13 cellular contexts compared by ENCODE assay signal in genomic region chr15:46365612-46366011, GRCh38.
DNase-seq lines count a peak whose midpoint lies in the region; ATAC-seq and TF ChIP-seq lines count a peak whose summit lies in the region.
"Had no signal": no experiment of that assay in that cellular context is flagged by ENCODE, and none has a peak within 500 bp of the region (broad histone marks: within the 10 kb centered on the region; RNA-seq: fewer than 3 reads in every experiment).

No MANE protein-coding gene starts in this region.

- H3K9me3 ChIP-seq in right atrium auricular region = no peaks in the 10 kb centered on the region

- ATAC-seq in Right ventricle myocardium superior (ENCODE audit: poor library complexity) = peak; percentile 68
- no peak for ATAC-seq in GM21619 (IDR thresholded peaks at IDR 0.05; ENCODE audit: unreplicated experiment)
- ATAC-seq in GM21423 (IDR thresholded peaks at IDR 0.05; ENCODE audit: unreplicated experiment) = no peak
- ATAC-seq: K562 had no signal

- no peaks in the 10 kb centered on the region for H3K4me1 ChIP-seq in right atrium auricular region

- H3K4me3 ChIP-seq in right atrium auricular region = peak overlapping the region in 1 of 2 donors; percentile 6
- H3K4me3 ChIP-seq: K562 had no signal

- H3K27ac ChIP-seq in right atrium auricular region = peak overlapping the region in 1 of 2 donors; percentile 38

- DNase-seq in Right ventricle myocardium superior (no peak), right atrium auricular region (ENCODE audit: low spot score) (no peak), cerebellar cortex (ENCODE audit: low spot score) (peak; percentile 60), middle frontal gyrus (ENCODE audit: extremely low spot score, low spot score) (peak; percentile 62), iPS-NIHi7 (ENCODE audit: extremely low spot score) (no peak)
- DNase-seq in activated naive CD4-positive, alpha-beta T cell treated with anti-CD3 and anti-CD28 coated beads, Interleukin-2, amount 50 U/mL, for 16 hours = no peak
- DNase-seq: activated CD4-positive, alpha-beta T cell treated with anti-CD3 and anti-CD28 coated beads for 48 hours; activated gamma-delta T cell treated with Interleukin-2 at 50 U/mL for 16 hours; DMS79 treated with DMSO at 0.1 percent for 48 hours; NCI-H2029 had no signal

- TF ChIP-seq CTCF in right atrium auricular region (IDR thresholded peaks at IDR 0.05) = no peak

- intact Hi-C loops in Right ventricle myocardium superior (cut with DNase I) = no loop called here

- H3K27me3 ChIP-seq in right atrium auricular region = no peaks in the 10 kb centered on the region

- no peaks in the 10 kb centered on the region for H3K36me3 ChIP-seq in right atrium auricular region

Comparison
In these comparisons a context has a peak if more than half of its experiments do, and no peak if none do; other contexts are left out.
1. DNase-seq: peak in cerebellar cortex (single experiment) and middle frontal gyrus (single experiment); none in Right ventricle myocardium superior (single experiment), right atrium auricular region (single experiment), activated naive CD4-positive, alpha-beta T cell treated with anti-CD3 and anti-CD28 coated beads, Interleukin-2, amount 50 U/mL, for 16 hours (single experiment) and iPS-NIHi7 (single experiment).